27 cellular contexts compared by ENCODE assay signal in genomic region chr6:157658301-157658700, GRCh38.
"Had no signal": no experiment of that assay in that cellular context is flagged by ENCODE, and none has a peak within 500 bp of the region (broad histone marks: within the 10 kb centered on the region; RNA-seq: fewer than 3 reads in every experiment).

No MANE protein-coding gene starts in this region.

- DNase-seq: activated CD4-positive, alpha-beta memory T cell treated with anti-CD3 and anti-CD28 coated beads, Interleukin-2, amount 10 ng/mL, durations not matched to agents 7 days and 5 days; activated CD4-positive, alpha-beta T cell treated with anti-CD3 and anti-CD28 coated beads for 1 hour; activated CD4-positive, alpha-beta T cell treated with anti-CD3 and anti-CD28 coated beads for 4 hours; activated CD4-positive, alpha-beta T cell treated with anti-CD3 and anti-CD28 coated beads, Interleukin-2, amount 10 ng/mL, durations not matched to agents 7 days and 5 days; activated CD4-positive, alpha-beta T cell treated with anti-CD3 and anti-CD28 coated beads, Interleukin-2, amount 50 U/mL, for 4 hours; activated CD8-positive, alpha-beta memory T cell treated with anti-CD3 and anti-CD28 coated beads, Interleukin-2, amount 50 U/mL, for 48 hours; activated effector memory CD4-positive, alpha-beta T cell treated with Interleukin-2 at 50 U/mL for 16 hours; activated gamma-delta T cell treated with Interleukin-2 at 50 U/mL for 16 hours; activated naive CD4-positive, alpha-beta T cell treated with anti-CD3 and anti-CD28 coated beads, Interleukin-2, amount 50 U/mL, for 16 hours; activated naive CD4-positive, alpha-beta T cell treated with Interleukin-2 at 50 U/mL for 16 hours; activated T-cell treated with anti-CD3 and anti-CD28 coated beads for 4 hours; activated T-cell treated with anti-CD3 and anti-CD28 coated beads, Interleukin-2, amount 50 U/mL, for 24 hours; activated T-cell treated with anti-CD3 and anti-CD28 coated beads, Interleukin-2, amount 50 U/mL, for 72 hours; amniotic stem cell; aorta; body of pancreas; caudate nucleus; cortex of kidney; dermis blood vessel endothelial cell; effector CD4-positive, alpha-beta T cell; effector memory CD8-positive, alpha-beta T cell; esophagus squamous epithelium; foreskin melanocyte; T-helper 2 cell had no signal

- H3K9me3 ChIP-seq: body of pancreas, esophagus squamous epithelium, gastroesophageal sphincter had no signal

- H3K4me3 ChIP-seq: body of pancreas, esophagus squamous epithelium, gastroesophageal sphincter had no signal

- H3K27me3 ChIP-seq: body of pancreas, esophagus squamous epithelium, gastroesophageal sphincter had no signal

- H3K27ac ChIP-seq: body of pancreas, epithelial cell of prostate, esophagus squamous epithelium, gastroesophageal sphincter, VCaP had no signal

- H3K4me1 ChIP-seq: esophagus squamous epithelium, gastroesophageal sphincter had no signal
